In genomic region chr14:19011029-19011428, GRCh38 we compare ENCODE assay signal across 7 cellular contexts. TPM values are rescaled to one million over a fixed set of nuclear protein-coding genes. Genes with fewer than 3 reads are reported as not detected.
"Had no signal": no experiment of that assay in that cellular context is flagged by ENCODE, and none has a peak within 500 bp of the region (broad histone marks: within the 10 kb centered on the region; RNA-seq: fewer than 3 reads in every experiment).

No MANE protein-coding gene starts in this region.

RNA-seq across cellular contexts. Expression of gene POTEM, which starts 43.8 kb away (rescaled TPM):
- total RNA-seq: PC-3, PC-9, Peyer's patch, Right ventricle myocardium superior, RPMI7951, SJCRH30, SJSA1 had no signal
